ENCODE assay signal across 28 cellular contexts in genomic region chr18:30705943-30706342, GRCh38.
"Had no signal": no experiment of that assay in that cellular context is flagged by ENCODE, and none has a peak within 500 bp of the region (broad histone marks: within the 10 kb centered on the region; RNA-seq: fewer than 3 reads in every experiment).

No MANE protein-coding gene starts in this region.

- ATAC-seq: activated CD8-positive, alpha-beta T cell treated with anti-CD3 and anti-CD28 coated beads for 36 hours; activated T-cell treated with anti-CD3 and anti-CD28 coated beads, Interleukin-2, amount 50 U/mL, for 4 hours; activated T-helper 17 cell treated with anti-CD3 and anti-CD28 coated beads, Interleukin-2, amount 50 U/mL, for 72 hours; esophagus mucosa; heart right ventricle; naive thymus-derived CD8-positive, alpha-beta T cell; pancreas; stimulated activated memory B cell treated with anti-CD40 and anti-IgM and Interleukin-4, amounts not matched to agents 10 μg/mL and 1 μg/mL and 100 μg/mL, for 72 hours; upper lobe of right lung had no signal

- H3K4me3 ChIP-seq: breast epithelium, heart right ventricle, pancreas, prostate gland, sigmoid colon, stomach, thyroid gland, upper lobe of right lung had no signal

- H3K4me3 Mint-ChIP-seq: activated CD4-positive, alpha-beta T cell treated with anti-CD3 and anti-CD28 coated beads, Interleukin-2, amount 10 ng/mL, durations not matched to agents 7 days and 5 days; activated CD8-positive, alpha-beta T cell treated with anti-CD3 and anti-CD28 coated beads for 36 hours; activated T-cell treated with anti-CD3 and anti-CD28 coated beads, Interleukin-2, amount 50 U/mL, for 4 hours; activated T-helper 17 cell treated with anti-CD3 and anti-CD28 coated beads, Interleukin-2, amount 50 U/mL, for 72 hours; naive thymus-derived CD8-positive, alpha-beta T cell; neural crest cell; stimulated activated memory B cell treated with anti-CD40 and anti-IgM and Interleukin-4, amounts not matched to agents 10 μg/mL and 1 μg/mL and 100 μg/mL, for 72 hours had no signal

- H3K4me1 Mint-ChIP-seq: activated CD4-positive, alpha-beta T cell treated with anti-CD3 and anti-CD28 coated beads, Interleukin-2, amount 10 ng/mL, durations not matched to agents 7 days and 5 days; activated T-helper 17 cell treated with anti-CD3 and anti-CD28 coated beads, Interleukin-2, amount 50 U/mL, for 72 hours; naive thymus-derived CD8-positive, alpha-beta T cell; neural crest cell; stimulated activated memory B cell treated with anti-CD40 and anti-IgM and Interleukin-4, amounts not matched to agents 10 μg/mL and 1 μg/mL and 100 μg/mL, for 72 hours had no signal

- H3K27ac ChIP-seq: breast epithelium, heart right ventricle, pancreas, prostate gland, sigmoid colon, stomach, thyroid gland, upper lobe of right lung had no signal

- H3K9me3 Mint-ChIP-seq: neural crest cell; stimulated activated memory B cell treated with anti-CD40 and anti-IgM and Interleukin-4, amounts not matched to agents 10 μg/mL and 1 μg/mL and 100 μg/mL, for 72 hours had no signal

- H3K27me3 ChIP-seq: breast epithelium, heart right ventricle, pancreas, sigmoid colon, stomach, thyroid gland, upper lobe of right lung had no signal

- H3K27ac Mint-ChIP-seq: activated CD4-positive, alpha-beta T cell treated with anti-CD3 and anti-CD28 coated beads, Interleukin-2, amount 10 ng/mL, durations not matched to agents 7 days and 5 days; activated CD8-positive, alpha-beta T cell treated with anti-CD3 and anti-CD28 coated beads for 36 hours; activated T-helper 17 cell treated with anti-CD3 and anti-CD28 coated beads, Interleukin-2, amount 50 U/mL, for 72 hours; naive thymus-derived CD8-positive, alpha-beta T cell; stimulated activated memory B cell treated with anti-CD40 and anti-IgM and Interleukin-4, amounts not matched to agents 10 μg/mL and 1 μg/mL and 100 μg/mL, for 72 hours had no signal

- DNase-seq: activated CD4-positive, alpha-beta T cell treated with anti-CD3 and anti-CD28 coated beads for 1 hour; activated CD4-positive, alpha-beta T cell treated with anti-CD3 and anti-CD28 coated beads, Interleukin-2, amount 10 ng/mL, durations not matched to agents 7 days and 5 days; activated CD8-positive, alpha-beta T cell treated with anti-CD3 and anti-CD28 coated beads for 36 hours; activated gamma-delta T cell treated with Interleukin-2 at 50 U/mL for 16 hours; activated naive CD4-positive, alpha-beta T cell treated with anti-CD3 and anti-CD28 coated beads, Interleukin-2, amount 50 U/mL, for 16 hours; activated T-cell treated with anti-CD3 and anti-CD28 coated beads, Interleukin-2, amount 50 U/mL, for 4 hours; central memory CD4-positive, alpha-beta T cell; foreskin fibroblast; heart right ventricle; naive thymus-derived CD8-positive, alpha-beta T cell; nucleus accumbens; pancreas; retina; sigmoid colon; small intestine; stimulated activated CD4-positive, alpha-beta T cell treated with anti-CD3 and anti-CD28 coated beads, Interleukin-1b, Interleukin-23, amount 100 ng/mL, for 48 hours; stimulated activated CD4-positive, alpha-beta T cell treated with anti-CD3 and anti-CD28 coated beads, Interleukin-4, amount 100 ng/mL, for 4 hours; stimulated activated CD8-positive, alpha-beta memory T cell treated with anti-CD3 and anti-CD28 coated beads, Interleukin-4, amount 100 ng/mL, for 48 hours; stomach; T-helper 2 cell; thyroid gland; upper lobe of right lung had no signal

- H3K36me3 ChIP-seq: breast epithelium, heart right ventricle, pancreas, prostate gland, sigmoid colon, stomach, thyroid gland, upper lobe of right lung had no signal

- H3K36me3 Mint-ChIP-seq: naive thymus-derived CD8-positive, alpha-beta T cell; stimulated activated memory B cell treated with anti-CD40 and anti-IgM and Interleukin-4, amounts not matched to agents 10 μg/mL and 1 μg/mL and 100 μg/mL, for 72 hours had no signal

- H3K9me3 ChIP-seq: breast epithelium, heart right ventricle, pancreas, prostate gland, sigmoid colon, stomach, thyroid gland, upper lobe of right lung had no signal

- H3K4me1 ChIP-seq: breast epithelium, pancreas, prostate gland, sigmoid colon, stomach, thyroid gland, upper lobe of right lung had no signal

- H3K27me3 Mint-ChIP-seq: activated CD4-positive, alpha-beta T cell treated with anti-CD3 and anti-CD28 coated beads, Interleukin-2, amount 10 ng/mL, durations not matched to agents 7 days and 5 days; activated CD8-positive, alpha-beta T cell treated with anti-CD3 and anti-CD28 coated beads for 36 hours; activated T-helper 17 cell treated with anti-CD3 and anti-CD28 coated beads, Interleukin-2, amount 50 U/mL, for 72 hours; naive thymus-derived CD8-positive, alpha-beta T cell; stimulated activated memory B cell treated with anti-CD40 and anti-IgM and Interleukin-4, amounts not matched to agents 10 μg/mL and 1 μg/mL and 100 μg/mL, for 72 hours had no signal
